ENCODE assay signal across 8 cellular contexts in the genomic region with DNA sequence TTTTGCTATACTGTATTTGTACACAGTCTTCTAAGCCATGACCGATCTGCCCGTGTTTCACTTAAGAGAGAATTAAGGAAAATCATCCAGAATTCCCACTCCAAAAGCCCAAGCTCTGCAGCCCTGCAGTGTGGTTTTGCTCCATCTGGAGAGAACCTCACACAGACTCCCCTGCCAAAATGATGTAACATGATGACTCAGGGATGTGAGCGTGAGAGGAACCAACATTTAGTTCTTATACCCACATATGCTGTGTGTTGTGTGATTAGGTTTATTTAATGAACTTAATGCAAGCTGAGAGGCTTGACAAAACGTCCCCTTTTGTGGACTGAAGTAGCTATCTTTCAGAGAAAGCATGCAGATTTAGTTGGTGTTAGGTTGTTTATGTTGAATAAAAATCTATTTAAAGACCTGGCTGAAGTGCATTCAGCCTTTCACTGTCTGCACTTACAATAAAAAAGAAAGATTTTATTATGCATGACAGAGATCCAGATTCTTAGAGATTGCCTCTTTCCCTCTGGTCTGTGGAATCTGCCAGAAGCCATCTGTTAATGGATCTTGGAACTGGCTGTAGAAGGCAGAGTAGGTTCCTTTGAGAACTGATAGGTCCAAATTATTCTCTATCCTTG. TPM values are rescaled to one million over a fixed set of nuclear protein-coding genes. Genes with fewer than 3 reads are reported as not detected.
DNase-seq lines count a peak whose midpoint lies in the region; ATAC-seq, FAIRE-seq and TF ChIP-seq lines count a peak whose summit lies in the region.

No MANE protein-coding gene starts in this region.

- DNase-seq in D721Med (ENCODE audit: insufficient read length, low spot score) (no peak), NCI-H1436 (lab: John Stamatoyannopoulos, UW) (peak; percentile 59), right cardiac atrium (peak in 2 of 3 donors; percentile 23 to 52), endothelial cell (ENCODE audit: low spot score) (no peak), T-cell (no peak)
- no peak for DNase-seq in activated naive CD8-positive, alpha-beta T cell treated with anti-CD3 and anti-CD28 coated beads for 36 hours
- DNase-seq in stimulated activated naive CD8-positive, alpha-beta T cell treated with anti-CD3 and anti-CD28 coated beads, Interleukin-15, amount 100 ng/mL, for 72 hours = no peak
- no peak for DNase-seq in T-helper 2 cell treated with Interferon-gamma antibody and Interleukin-4, amounts not matched to agents 5 μg/mL and 100 μg/mL, for 36 hours (ENCODE audit: low spot score)

- ATAC-seq in right cardiac atrium (peak; percentile 82), T-cell (replicated peaks in 1 of 4) (no peak)
- peak; percentile 52 for ATAC-seq in stimulated activated naive CD8-positive, alpha-beta T cell treated with anti-CD3 and anti-CD28 coated beads, Interleukin-15, amount 100 ng/mL, for 72 hours

- no peaks in the 10 kb centered on the region for H3K27me3 ChIP-seq in right cardiac atrium (ENCODE audit: control insufficient read depth, insufficient read depth)

- H3K36me3 Mint-ChIP-seq in activated naive CD8-positive, alpha-beta T cell treated with anti-CD3 and anti-CD28 coated beads for 36 hours = peaks cover 49% of the 10 kb centered on the region
- H3K36me3 Mint-ChIP-seq in endothelial cell (ENCODE audit: low read depth, unreplicated experiment) = no peaks in the 10 kb centered on the region
- H3K36me3 Mint-ChIP-seq in T-helper 2 cell treated with Interferon-gamma antibody and Interleukin-4, amounts not matched to agents 5 μg/mL and 100 μg/mL, for 36 hours (ENCODE audit: low read depth) = peaks cover 22% of the 10 kb centered on the region
- H3K36me3 Mint-ChIP-seq in T-cell = peaks cover 15% of the 10 kb centered on the region

- no peak overlapping the region for H3K4me3 ChIP-seq in right cardiac atrium (ENCODE audit: low read length)

- intact Hi-C loops in right cardiac atrium (cut with DNase I) = no loop called here

- no peak for TF ChIP-seq CTCF in D721Med (IDR thresholded peaks at IDR 0.05; ENCODE audit: insufficient read depth, missing control alignments)
- TF ChIP-seq CTCF in endothelial cell (IDR thresholded peaks at IDR 0.05; ENCODE audit: unreplicated experiment) = no peak

- no peaks in the 10 kb centered on the region for H3K9me3 ChIP-seq in right cardiac atrium (ENCODE audit: control insufficient read depth, low read length)

- peaks cover 64% of the 10 kb centered on the region for H3K4me1 Mint-ChIP-seq in activated naive CD8-positive, alpha-beta T cell treated with anti-CD3 and anti-CD28 coated beads for 36 hours
- H3K4me1 Mint-ChIP-seq in stimulated activated naive CD8-positive, alpha-beta T cell treated with anti-CD3 and anti-CD28 coated beads, Interleukin-15, amount 100 ng/mL, for 72 hours = peaks cover 86% of the 10 kb centered on the region
- H3K4me1 Mint-ChIP-seq in endothelial cell (ENCODE audit: unreplicated experiment) (peaks cover 20% of the 10 kb centered on the region), T-cell (peaks cover 86 to 89% (median 86%) of the 10 kb centered on the region in 3 donors)
- peaks cover 33% of the 10 kb centered on the region for H3K4me1 Mint-ChIP-seq in T-helper 2 cell treated with Interferon-gamma antibody and Interleukin-4, amounts not matched to agents 5 μg/mL and 100 μg/mL, for 36 hours (ENCODE audit: low read depth)

- H3K4me1 ChIP-seq in right cardiac atrium (ENCODE audit: control insufficient read depth, insufficient read depth, low read length) = peaks cover 18% of the 10 kb centered on the region

- peak overlapping the region; percentile 62 for H3K27ac Mint-ChIP-seq in activated naive CD8-positive, alpha-beta T cell treated with anti-CD3 and anti-CD28 coated beads for 36 hours
- peak overlapping the region; percentile 83 to 85 for H3K27ac Mint-ChIP-seq in stimulated activated naive CD8-positive, alpha-beta T cell treated with anti-CD3 and anti-CD28 coated beads, Interleukin-15, amount 100 ng/mL, for 72 hours
- H3K27ac Mint-ChIP-seq in endothelial cell (ENCODE audit: unreplicated experiment) (no peak overlapping the region), T-cell (no peak overlapping the region)
- no peak overlapping the region for H3K27ac Mint-ChIP-seq in T-helper 2 cell treated with Interferon-gamma antibody and Interleukin-4, amounts not matched to agents 5 μg/mL and 100 μg/mL, for 36 hours

- FAIRE-seq in D721Med (lab: Jason Lieb, UNC) = peak; percentile 53

- 30% methylated on average over 4 of the region's 4 CpGs for WGBS in right cardiac atrium

- no peaks in the 10 kb centered on the region for H3K9me3 Mint-ChIP-seq in activated naive CD8-positive, alpha-beta T cell treated with anti-CD3 and anti-CD28 coated beads for 36 hours
- H3K9me3 Mint-ChIP-seq in stimulated activated naive CD8-positive, alpha-beta T cell treated with anti-CD3 and anti-CD28 coated beads, Interleukin-15, amount 100 ng/mL, for 72 hours = no peaks in the 10 kb centered on the region
- H3K9me3 Mint-ChIP-seq in endothelial cell (ENCODE audit: unreplicated experiment) (no peaks in the 10 kb centered on the region), T-cell (peaks cover 0 to 2% (median under 1%) of the 10 kb centered on the region in 3 donors)
- H3K9me3 Mint-ChIP-seq in T-helper 2 cell treated with Interferon-gamma antibody and Interleukin-4, amounts not matched to agents 5 μg/mL and 100 μg/mL, for 36 hours = no peaks in the 10 kb centered on the region

- POLR2A ChIA-PET in T-cell (lab: Charles Lee) = no interaction called here

- H3K27me3 Mint-ChIP-seq in activated naive CD8-positive, alpha-beta T cell treated with anti-CD3 and anti-CD28 coated beads for 36 hours = no peaks in the 10 kb centered on the region
- no peaks in the 10 kb centered on the region for H3K27me3 Mint-ChIP-seq in stimulated activated naive CD8-positive, alpha-beta T cell treated with anti-CD3 and anti-CD28 coated beads, Interleukin-15, amount 100 ng/mL, for 72 hours
- H3K27me3 Mint-ChIP-seq in endothelial cell (ENCODE audit: unreplicated experiment) (no peaks in the 10 kb centered on the region), T-cell (no peaks in the 10 kb centered on the region)
- H3K27me3 Mint-ChIP-seq in T-helper 2 cell treated with Interferon-gamma antibody and Interleukin-4, amounts not matched to agents 5 μg/mL and 100 μg/mL, for 36 hours (ENCODE audit: low read depth) = no peaks in the 10 kb centered on the region

- CTCF ChIA-PET in T-cell (lab: Charles Lee) = no interaction called here

- no peak overlapping the region for H3K4me3 Mint-ChIP-seq in activated naive CD8-positive, alpha-beta T cell treated with anti-CD3 and anti-CD28 coated beads for 36 hours
- H3K4me3 Mint-ChIP-seq in stimulated activated naive CD8-positive, alpha-beta T cell treated with anti-CD3 and anti-CD28 coated beads, Interleukin-15, amount 100 ng/mL, for 72 hours = peak overlapping the region in 1 of 2 donors; percentile 5
- H3K4me3 Mint-ChIP-seq in endothelial cell (ENCODE audit: unreplicated experiment) (no peak overlapping the region), T-cell (no peak overlapping the region)
- H3K4me3 Mint-ChIP-seq in T-helper 2 cell treated with Interferon-gamma antibody and Interleukin-4, amounts not matched to agents 5 μg/mL and 100 μg/mL, for 36 hours = no peak overlapping the region

- H3K27ac ChIP-seq in right cardiac atrium (ENCODE audit: low read length) = peak overlapping the region; percentile 23

RNA-seq across cellular contexts. Expression of gene RAB12, which starts 6.3 kb away (rescaled TPM):
- total RNA-seq in activated naive CD8-positive, alpha-beta T cell treated with anti-CD3 and anti-CD28 coated beads for 36 hours = 10 to 100 TPM; 12.5 to 14.8 TPM
- 100 to 1,000 TPM in 2 of 4 donors, 10 to 100 TPM in 2; 76.4 to 112 (median 95.4) TPM for total RNA-seq in right cardiac atrium
- polyA plus RNA-seq in right cardiac atrium = 101 TPM
- total RNA-seq in endothelial cell (ENCODE audit: unreplicated experiment) = 35.3 TPM
- total RNA-seq in T-cell = 10 to 100 TPM; 15.8 to 21.4 (median 17.5) TPM

Comparison
In these comparisons a context has a peak if more than half of its experiments do, and no peak if none do; other contexts are left out.
1. DNase-seq: peak in NCI-H1436 (single experiment) and right cardiac atrium (2 of 3); none in D721Med (single experiment), activated naive CD8-positive, alpha-beta T cell treated with anti-CD3 and anti-CD28 coated beads for 36 hours (single experiment), stimulated activated naive CD8-positive, alpha-beta T cell treated with anti-CD3 and anti-CD28 coated beads, Interleukin-15, amount 100 ng/mL, for 72 hours (0 of 2), endothelial cell (single experiment), T-helper 2 cell treated with Interferon-gamma antibody and Interleukin-4, amounts not matched to agents 5 μg/mL and 100 μg/mL, for 36 hours (single experiment) and T-cell (0 of 34).
2. H3K27ac Mint-ChIP-seq: peak in activated naive CD8-positive, alpha-beta T cell treated with anti-CD3 and anti-CD28 coated beads for 36 hours (single experiment) and stimulated activated naive CD8-positive, alpha-beta T cell treated with anti-CD3 and anti-CD28 coated beads, Interleukin-15, amount 100 ng/mL, for 72 hours (2 of 2); none in endothelial cell (single experiment), T-helper 2 cell treated with Interferon-gamma antibody and Interleukin-4, amounts not matched to agents 5 μg/mL and 100 μg/mL, for 36 hours (single experiment) and T-cell (0 of 2).
3. ATAC-seq: peak in right cardiac atrium (2 of 2) and stimulated activated naive CD8-positive, alpha-beta T cell treated with anti-CD3 and anti-CD28 coated beads, Interleukin-15, amount 100 ng/mL, for 72 hours (single experiment); none in T-cell (0 of 4).